Comparison of ENCODE assay signal across 1 cellular context in genomic region chr13:42177189-42177588, GRCh38.
TF ChIP-seq lines count a peak whose summit lies in the region.

No MANE protein-coding gene starts in this region.

TF ChIP-seq in K562, 482 proteins besides CTCF, POLR2A, EP300 and RAD21 (continued from another document):
- TF ChIP-seq PBX2 (CRISPR knock-in tag; IDR thresholded peaks at IDR 0.05; ENCODE audit: low read depth) (no peak), PBX2 (tag; conservative IDR thresholded peaks at IDR 0.05; ENCODE audit: low read depth) (peak; percentile 51), POLR2H (tag; IDR thresholded peaks at IDR 0.05; ENCODE audit: low read depth) (no peak), ZNF407 (IDR thresholded peaks at IDR 0.05; ENCODE audit: low read depth) (no peak), NONO (IDR thresholded peaks at IDR 0.05; ENCODE audit: low read depth in 2 of 2, low read length in 1 of 2) (no peak)
